In genomic region chr5:39119404-39120051, GRCh38 we compare ENCODE assay signal across 24 cellular contexts. TPM values are rescaled to one million over a fixed set of nuclear protein-coding genes. Genes with fewer than 3 reads are reported as not detected.
DNase-seq lines count a peak whose midpoint lies in the region; ATAC-seq, FAIRE-seq and TF ChIP-seq lines count a peak whose summit lies in the region.
"Had no signal": no experiment of that assay in that cellular context is flagged by ENCODE, and none has a peak within 500 bp of the region (broad histone marks: within the 10 kb centered on the region; RNA-seq: fewer than 3 reads in every experiment).

No MANE protein-coding gene starts in this region.

- H3K4me3 ChIP-seq in A549: no peak overlapping the region; the same call in 2 of the 3 replicates
- H3K4me3 ChIP-seq in neural progenitor cell: no peak overlapping the region
- H3K4me3 ChIP-seq: breast epithelium, HAP-1, hepatocyte, upper lobe of left lung had no signal

- TF ChIP-seq EP300 in A549 (IDR thresholded peaks at IDR 0.05): no peak

- H3K9me3 ChIP-seq in A549: no peaks in the 10 kb centered on the region
- H3K9me3 ChIP-seq in neural progenitor cell (ENCODE audit: low read depth): no peaks in the 10 kb centered on the region
- H3K9me3 ChIP-seq: breast epithelium, HAP-1, upper lobe of left lung had no signal

- H3K36me3 Mint-ChIP-seq in neural progenitor cell: no peaks in the 10 kb centered on the region

- no peak for TF ChIP-seq RAD21 in A549 (conservative IDR thresholded peaks at IDR 0.05 in 1 of 2, IDR thresholded peaks at IDR 0.05 in 1 of 2)

- intact Hi-C loops in sciatic nerve (cut with DNase I): no loop called here

- H3K9me3 Mint-ChIP-seq in neural progenitor cell: no peaks in the 10 kb centered on the region
- H3K9me3 Mint-ChIP-seq: activated B cell treated with CpG ODN at 0.5 μM for 24 hours; CD8-positive, alpha-beta T cell; T-helper 2 cell treated with Interferon-gamma antibody and Interleukin-4, amounts not matched to agents 5 μg/mL and 100 μg/mL, for 36 hours had no signal

- in situ Hi-C loops in SK-MEL-5 (cut with HindIII; ENCODE audit: low pct_unique_long_range_greater_than_20kb, low sequenced_read_pairs): no loop called here

- 43% methylated on average over 3 of the region's 3 CpGs for WGBS in A549 (ENCODE audit: missing lambda C conversion rate)

- H3F3A ChIP-seq in neural progenitor cell (ENCODE audit: low read depth): no peaks in the 10 kb centered on the region

- no peaks in the 10 kb centered on the region for H3K79me2 ChIP-seq in neural progenitor cell (ENCODE audit: low read depth)
- H3K79me2 ChIP-seq: hepatocyte had no signal

- TF ChIP-seq CTCF in A549 (IDR thresholded peaks at IDR 0.05) (no peak), neural progenitor cell (IDR thresholded peaks at IDR 0.05) (no peak)

- H3K9ac ChIP-seq in neural progenitor cell: no peak overlapping the region

- no peaks in the 10 kb centered on the region for H3K36me3 ChIP-seq in neural progenitor cell
- H3K36me3 ChIP-seq: breast epithelium, HAP-1 had no signal

- ATAC-seq in A549: no peak; a peak in 1 of 6 replicates
- no peak for ATAC-seq in sciatic nerve
- no peak for ATAC-seq in GM18909 (IDR thresholded peaks at IDR 0.05; ENCODE audit: poor library complexity, unreplicated experiment)
- ATAC-seq: CD8-positive, alpha-beta T cell; foreskin keratinocyte had no signal

- POLR2A ChIA-PET in A549 (lab: Yijun Ruan, JAX): interaction anchor here (0.7 kb wide), 1 partner anchor 118 kb away, joined by 4 read pairs; no protein-coding TSS in a partner anchor

- H3K27ac ChIP-seq in A549 (peak overlapping the region in 1 of 2 experiments; percentile 59; a peak in 3 of 6 replicates), neural progenitor cell (no peak overlapping the region)
- H3K27ac ChIP-seq: breast epithelium, foreskin keratinocyte, hepatocyte, upper lobe of left lung had no signal

- no peak overlapping the region for H3K4me3 Mint-ChIP-seq in neural progenitor cell
- H3K4me3 Mint-ChIP-seq: activated B cell treated with CpG ODN at 0.5 μM for 24 hours; CD8-positive, alpha-beta T cell; T-helper 2 cell treated with Interferon-gamma antibody and Interleukin-4, amounts not matched to agents 5 μg/mL and 100 μg/mL, for 36 hours had no signal

- DNase-seq in A549 (ENCODE audit: low read depth in 1 of 2, low spot score in 1 of 2) (no peak), ELR (ENCODE audit: low read depth) (peak; percentile 55), SK-MEL-5 (ENCODE audit: low read depth, low spot score) (peak; percentile 22), erythroblast (lab: John Stamatoyannopoulos, UW) (peak; percentile 55 to 68), sciatic nerve (ENCODE audit: low spot score) (no peak), neural progenitor cell (ENCODE audit: low spot score) (no peak), Ammon's horn (ENCODE audit: low spot score) (no peak)
- DNase-seq: activated B cell treated with CpG ODN at 0.5 μM for 24 hours; activated effector memory CD4-positive, alpha-beta T cell treated with Interleukin-2 at 50 U/mL for 16 hours; CD8-positive, alpha-beta T cell; cortex of kidney; DMS79; foreskin keratinocyte; NCI-H1417 treated with DMSO at 0.1 percent for 48 hours; NCI-H2171 treated with DMSO at 0.1 percent for 48 hours; NCI-H526 treated with DMSO at 0.1 percent for 48 hours; SHP77 treated with DMSO at 0.1 percent for 48 hours; stimulated activated CD4-positive, alpha-beta T cell treated with anti-CD3 and anti-CD28 coated beads, Interleukin-12 subunit alpha, Interleukin-12 subunit beta, amount 100 ng/mL, for 4 hours; upper lobe of left lung had no signal

- H2AFZ ChIP-seq in neural progenitor cell (replicated peaks): no peak overlapping the region
- H2AFZ ChIP-seq: hepatocyte had no signal

- peaks cover 3% of the 10 kb centered on the region for H3K4me1 Mint-ChIP-seq in neural progenitor cell
- H3K4me1 Mint-ChIP-seq: activated B cell treated with CpG ODN at 0.5 μM for 24 hours had no signal

- no peaks in the 10 kb centered on the region for H4K20me1 ChIP-seq in neural progenitor cell (ENCODE audit: low read depth)

- H3K27ac Mint-ChIP-seq in neural progenitor cell: no peak overlapping the region
- H3K27ac Mint-ChIP-seq: activated B cell treated with CpG ODN at 0.5 μM for 24 hours had no signal

- TF ChIP-seq POLR2A in A549 (IDR thresholded peaks at IDR 0.05; ENCODE audit: low read length) (no peak), erythroblast (IDR thresholded peaks at IDR 0.05; ENCODE audit: low read length) (no peak)

- peak; percentile 89 for FAIRE-seq in A549 (lab: Jason Lieb, UNC)

- CTCF ChIA-PET in A549 (lab: Yijun Ruan, JAX): interaction anchor here (0.7 to 2.9 kb wide), 11 partner anchors 11 to 164 kb away, joined by 3 to 13 read pairs (median 7); no protein-coding TSS in a partner anchor

- H3K27me3 Mint-ChIP-seq in neural progenitor cell (ENCODE audit: insufficient read depth, low read depth): peaks cover 2% of the 10 kb centered on the region

- H3K4me2 ChIP-seq in A549 (peak overlapping the region; percentile 53), neural progenitor cell (no peak overlapping the region)
- H3K4me2 ChIP-seq: hepatocyte had no signal

- H3K27me3 ChIP-seq in neural progenitor cell: no peaks in the 10 kb centered on the region
- H3K27me3 ChIP-seq: breast epithelium, upper lobe of left lung had no signal

- H3K4me1 ChIP-seq in A549 (peaks cover 49% of the 10 kb centered on the region; the same call in 2 of the 3 replicates), neural progenitor cell (no peaks in the 10 kb centered on the region)
- H3K4me1 ChIP-seq: breast epithelium, HAP-1 had no signal

TF ChIP-seq in A549, 52 proteins besides CTCF, POLR2A, EP300 and RAD21:
- TF ChIP-seq REST (IDR thresholded peaks at IDR 0.05) (no peak), ZSCAN20 (CRISPR knock-in tag; IDR thresholded peaks at IDR 0.05) (0 out of 2 replicates have a peak, but pooled peaks have one; percentile 9), MAFK (IDR thresholded peaks at IDR 0.05; ENCODE audit: partially characterized antibody) (peak; percentile 98), ZC3H11A (IDR thresholded peaks at IDR 0.05) (no peak), FOSL2 (IDR thresholded peaks at IDR 0.05) (no peak), FOSL2 (CRISPR knock-in tag; IDR thresholded peaks at IDR 0.05) (peak; percentile 43), CBX2 (IDR thresholded peaks at IDR 0.05; ENCODE audit: borderline replicate concordance, low read depth) (no peak), NFE2L2 (conservative IDR thresholded peaks at IDR 0.05; ENCODE audit: low read length) (peak; percentile 91), CHD2 (IDR thresholded peaks at IDR 0.05; ENCODE audit: low read length, partially characterized antibody) (no peak), EHF (CRISPR knock-in tag; IDR thresholded peaks at IDR 0.05) (peak; percentile 40; the same call in 1 of the 2 replicates), HMGXB4 (CRISPR knock-in tag; IDR thresholded peaks at IDR 0.05; ENCODE audit: borderline replicate concordance) (0 out of 2 replicates have a peak, but pooled peaks have one; percentile 24)

RNA-seq across cellular contexts. Expression of gene RICTOR, which starts 45.3 kb away (rescaled TPM):
- polyA plus RNA-seq in A549 (2011; rRNA removed): 26.8 and 28.5 TPM in 2 replicates
- 1.6 and 1.9 TPM in 2 replicates for polyA plus RNA-seq in A549 (2012; cell fraction: cytosol; rRNA removed)
- 3.7 and 5.4 TPM in 2 replicates for polyA plus RNA-seq in A549 (2012; cell fraction: nucleus; rRNA removed)
- polyA plus RNA-seq in A549 (2017; fragmentation: RNase III; extraction: RNeasy Plus Mini Kit Qiagen cat#74134 plus additional on column Dnase treatment): 5.8 to 6.8 TPM (median 6.5 TPM) in 3 replicates
- 59.6 and 63.3 TPM in 2 replicates for polyA minus RNA-seq in A549 (2011; rRNA and poly(A)+ RNA removed)
- total RNA-seq in SK-MEL-5 (2014; rRNA removed; shearing (Covaris generic)): 32.7 and 39.4 TPM in 2 replicates
- 7.4 and 11.9 TPM in 2 replicates for polyA plus RNA-seq in SK-MEL-5 (2015; cell fraction: cytosol; rRNA removed)
- polyA plus RNA-seq in SK-MEL-5 (2015; cell fraction: nucleus; rRNA removed): 65.9 and 73.0 TPM in 2 replicates
- 71.8 TPM for total RNA-seq in sciatic nerve
- 24.7 and 41.3 TPM in 2 replicates for total RNA-seq in neural progenitor cell (ENCODE audit: low replicate concordance)

Comparison
In these comparisons a context has a peak if more than half of its experiments do, and no peak if none do; other contexts are left out.
1. DNase-seq: peak in ELR (single experiment), SK-MEL-5 (single experiment) and erythroblast (2 of 2); none in A549 (0 of 2), sciatic nerve (single experiment), neural progenitor cell (single experiment) and Ammon's horn (single experiment).